1 cellular context compared by ENCODE assay signal in the genomic region with DNA sequence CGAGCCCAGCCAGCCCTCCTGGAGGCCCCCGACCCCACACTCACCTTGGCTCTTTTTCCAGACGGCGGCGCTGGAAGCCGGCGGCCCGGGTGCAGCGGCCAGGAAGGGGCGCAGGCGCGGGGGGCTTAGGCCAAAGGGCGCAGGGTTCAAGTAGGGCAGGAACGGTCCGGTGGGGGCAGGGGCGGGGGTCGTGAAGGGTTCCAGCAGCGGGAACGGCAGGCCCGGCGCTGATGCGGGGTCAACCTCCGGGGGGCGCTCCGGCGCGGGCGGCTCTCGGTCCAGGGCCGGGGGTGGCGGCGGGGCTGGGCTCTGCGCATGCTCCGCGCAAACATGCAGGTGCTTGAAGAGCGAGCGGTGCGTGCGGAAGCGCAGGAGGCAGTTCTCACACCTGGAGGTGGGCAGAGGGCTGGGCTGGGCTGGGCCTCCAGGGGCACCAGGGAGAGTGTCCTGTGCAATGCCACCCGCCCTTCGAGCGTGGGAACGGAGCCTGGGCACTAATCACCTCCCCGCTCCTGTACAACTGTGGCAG.
A peak's percentile ranks its signal among the peaks of the same experiment; 100 is the strongest.
TF ChIP-seq lines count a peak whose summit lies in the region.

No MANE protein-coding gene starts in this region.

TF ChIP-seq in HepG2, 621 proteins besides CTCF, POLR2A, EP300 and RAD21:
- TF ChIP-seq ZNF607 (CRISPR knock-in tag; IDR thresholded peaks at IDR 0.05; ENCODE audit: borderline replicate concordance) (no peak), RBFOX2 (IDR thresholded peaks at IDR 0.05; ENCODE audit: low read depth, low read length) (peak; percentile 55; the same call in 1 of the 2 replicates)
